Comparison of ENCODE assay signal across 8 cellular contexts in genomic region chr21:45640888-45641479, GRCh38. TPM values are rescaled to one million over a fixed set of nuclear protein-coding genes. Genes with fewer than 3 reads are reported as not detected.
A peak's percentile ranks its signal among the peaks of the same experiment; 100 is the strongest.
DNase-seq lines count a peak whose midpoint lies in the region; ATAC-seq, FAIRE-seq and TF ChIP-seq lines count a peak whose summit lies in the region.

No MANE protein-coding gene starts in this region.

- no peak overlapping the region for H2BK20ac ChIP-seq in H1 (ENCODE audit: low read length)

- ATAC-seq in HG02852 (IDR thresholded peaks at IDR 0.05; ENCODE audit: unreplicated experiment): no peak

- H3K27ac Mint-ChIP-seq in activated CD4-positive, alpha-beta T cell treated with anti-CD3 and anti-CD28 coated beads, Interleukin-2, amount 10 ng/mL, durations not matched to agents 7 days and 5 days: no peak overlapping the region

- no peak overlapping the region for H2BK120ac ChIP-seq in H1 (replicated peaks; ENCODE audit: low read depth, low read length)

- no peak overlapping the region for H2AK5ac ChIP-seq in H1 (ENCODE audit: low read depth, low read length)

- POLR2A ChIA-PET in activated CD4-positive, alpha-beta T cell treated with anti-CD3 and anti-CD28 coated beads, Interleukin-2, amount 10 ng/mL, durations not matched to agents 7 days and 5 days (lab: Charles Lee): no interaction called here
- POLR2A ChIA-PET in H1 (lab: Charles Lee; ENCODE audit: partially characterized antibody): interaction anchor here (1.4 kb wide), 1 partner anchor 108 kb away, joined by 3 read pairs; no protein-coding TSS in a partner anchor

- H3K23me2 ChIP-seq in H1 (ENCODE audit: low read depth, low read length): peaks cover 10% of the 10 kb centered on the region; the same call in 1 of the 2 replicates

- no peak overlapping the region for H3K14ac ChIP-seq in H1 (ENCODE audit: insufficient read length)

- TF ChIP-seq EP300 in H1 (IDR thresholded peaks at IDR 0.05; ENCODE audit: borderline replicate concordance in 1 of 2, low read depth in 2 of 2, low read length in 2 of 2) (no peak), ovary (IDR thresholded peaks at IDR 0.05) (no peak)

- no peak overlapping the region for H4K5ac ChIP-seq in H1 (ENCODE audit: insufficient read length, low read depth, low read length)

- H3K4ac ChIP-seq in H1 (replicated peaks; ENCODE audit: insufficient read length, low read depth, low read length): no peak overlapping the region

- no peaks in the 10 kb centered on the region for H3K79me2 ChIP-seq in H1 (ENCODE audit: control insufficient read depth in 1 of 2, insufficient read depth in 2 of 2, low read length in 2 of 2)

- H3K4me1 Mint-ChIP-seq in activated CD4-positive, alpha-beta T cell treated with anti-CD3 and anti-CD28 coated beads, Interleukin-2, amount 10 ng/mL, durations not matched to agents 7 days and 5 days: peaks cover 34% of the 10 kb centered on the region

- peaks cover 2 to 35% (median 25%) of the 10 kb centered on the region in 4 experiments for H3K27me3 ChIP-seq in H1 (replicated peaks in 1 of 4; ENCODE audit: control insufficient read depth in 3 of 4, extremely low read depth in 1 of 4, insufficient read depth in 3 of 4, low read length in 3 of 4)
- no peaks in the 10 kb centered on the region for H3K27me3 ChIP-seq in ovary

- H3K79me1 ChIP-seq in H1 (ENCODE audit: low read depth, low read length): no peaks in the 10 kb centered on the region

- H3K27ac ChIP-seq in H1 (ENCODE audit: low read depth, low read length) (no peak overlapping the region), ovary (peak overlapping the region; percentile 2 to 73)

- peak; percentile 22 to 23; a peak in 2 of 4 replicates for TF ChIP-seq RAD21 in H1 (IDR thresholded peaks at IDR 0.05 in 1 of 2, conservative IDR thresholded peaks at IDR 0.05 in 1 of 2; ENCODE audit: low read depth in 2 of 2, low read length in 2 of 2)

- CTCF ChIA-PET in activated CD4-positive, alpha-beta T cell treated with anti-CD3 and anti-CD28 coated beads, Interleukin-2, amount 10 ng/mL, durations not matched to agents 7 days and 5 days (lab: Charles Lee): interaction anchor here (0.7 to 1.2 kb wide), 3 partner anchors 11 to 101 kb away, joined by 3 read pairs; no protein-coding TSS in a partner anchor
- CTCF ChIA-PET in H1 (lab: Charles Lee; ENCODE audit: partially characterized antibody): interaction anchor here (0.9 to 1.1 kb wide), 3 partner anchors 18 to 240 kb away, joined by 3 to 4 read pairs (median 4); no protein-coding TSS in a partner anchor

- H3K9me3 Mint-ChIP-seq in activated CD4-positive, alpha-beta T cell treated with anti-CD3 and anti-CD28 coated beads, Interleukin-2, amount 10 ng/mL, durations not matched to agents 7 days and 5 days: no peaks in the 10 kb centered on the region

- peaks cover 3 to 11% of the 10 kb centered on the region in 2 experiments for H4K20me1 ChIP-seq in H1 (replicated peaks in 1 of 2; ENCODE audit: control insufficient read depth in 1 of 2, insufficient read depth in 2 of 2, low read length in 2 of 2)

- no peak for FAIRE-seq in H1 (lab: Jason Lieb, UNC)

- DNase-seq in activated CD4-positive, alpha-beta T cell treated with anti-CD3 and anti-CD28 coated beads, Interleukin-2, amount 10 ng/mL, durations not matched to agents 7 days and 5 days: no peak
- DNase-seq in activated CD4-positive, alpha-beta T cell treated with anti-CD3 and anti-CD28 coated beads for 1 hour: no peak
- DNase-seq in NCI-H226: peak; percentile 43
- DNase-seq in H1 (ENCODE audit: low read depth in 1 of 2, low spot score in 2 of 2): peak in 1 of 2 experiments; percentile 70
- peak; percentile 35 to 68 (median 48) for DNase-seq in ovary
- DNase-seq in GOT3 (lab: John Stamatoyannopoulos, UW): no peak
- no peak for DNase-seq in UCSD-AML1 (lab: John Stamatoyannopoulos, UW; ENCODE audit: unreplicated experiment)

- H3K27me3 Mint-ChIP-seq in activated CD4-positive, alpha-beta T cell treated with anti-CD3 and anti-CD28 coated beads, Interleukin-2, amount 10 ng/mL, durations not matched to agents 7 days and 5 days: peaks cover 13% of the 10 kb centered on the region

- 67% methylated on average over 23 of the region's 23 CpGs; no CpG with 5 or more reads in 1 of the 2 experiments for WGBS in H1 (ENCODE audit: extremely low coverage in 1 of 2, insufficient coverage in 1 of 2, insufficient read length in 1 of 2, insufficient replicate concordance in 2 of 2, low coverage in 1 of 2, low lambda C conversion rate in 2 of 2, missing lambda C conversion rate in 1 of 2), 2 experiments
- 55 to 61% (median 60%) methylated on average over 23 of the region's 23 CpGs for WGBS in ovary, 3 donors

- peak overlapping the region; percentile 56 for H3K4me3 Mint-ChIP-seq in activated CD4-positive, alpha-beta T cell treated with anti-CD3 and anti-CD28 coated beads, Interleukin-2, amount 10 ng/mL, durations not matched to agents 7 days and 5 days

- TF ChIP-seq POLR2A in H1 (IDR thresholded peaks at IDR 0.05; ENCODE audit: control extremely low read depth in 1 of 2, low read depth in 2 of 2, low read length in 2 of 2): no peak
- no peak for TF ChIP-seq POLR2A in ovary (IDR thresholded peaks at IDR 0.05)

- no peak overlapping the region for H4K91ac ChIP-seq in H1 (replicated peaks; ENCODE audit: insufficient read length, low read length)

- H2BK12ac ChIP-seq in H1 (ENCODE audit: low read depth, low read length): no peak overlapping the region

- H2AFZ ChIP-seq in H1 (ENCODE audit: low read length): no peak overlapping the region

- no peak overlapping the region for H4K8ac ChIP-seq in H1 (ENCODE audit: extremely low read depth, insufficient read depth, low read length)

- intact Hi-C loops in ovary (cut with DNase I): loop anchor here in 1 of 4 donors (10.0 kb wide), 1 partner anchor 76 kb away; no protein-coding TSS in a partner anchor

- no peak overlapping the region for H3K23ac ChIP-seq in H1 (ENCODE audit: insufficient read length)

- no peak overlapping the region for H3K56ac ChIP-seq in H1 (replicated peaks; ENCODE audit: insufficient read length, low read depth, low read length)

- peaks cover 2% of the 10 kb centered on the region for H3K36me3 Mint-ChIP-seq in activated CD4-positive, alpha-beta T cell treated with anti-CD3 and anti-CD28 coated beads, Interleukin-2, amount 10 ng/mL, durations not matched to agents 7 days and 5 days (ENCODE audit: low read depth)

- peak overlapping the region in 1 of 2 experiments; percentile 21; a peak in 1 of 4 replicates for H3K4me2 ChIP-seq in H1 (ENCODE audit: insufficient read depth in 1 of 2, low read depth in 2 of 2, low read length in 2 of 2)

- H2BK5ac ChIP-seq in H1 (ENCODE audit: low read depth, low read length): no peak overlapping the region

- H3K9me3 ChIP-seq in H1 (ENCODE audit: insufficient read depth in 2 of 2, low read depth in 1 of 2, low read length in 1 of 2): 0 out of 4 replicates have a peak, but pooled peaks cover 0 to under 1% of the 10 kb centered on the region in 2 experiments
- H3K9me3 ChIP-seq in ovary: no peaks in the 10 kb centered on the region

- peaks cover 2 to 8% (median 6%) of the 10 kb centered on the region in 4 experiments; a peak in 4 of 7 replicates for H3K4me1 ChIP-seq in H1 (replicated peaks in 1 of 4; ENCODE audit: control insufficient read depth in 3 of 4, insufficient read depth in 4 of 4, low read length in 3 of 4)
- no peaks in the 10 kb centered on the region for H3K4me1 ChIP-seq in ovary (ENCODE audit: insufficient read depth)

- peak overlapping the region in 1 of 4 experiments; percentile 66; a peak in 1 of 8 replicates for H3K4me3 ChIP-seq in H1 (ENCODE audit: extremely low read depth in 1 of 4, insufficient read depth in 2 of 4, low read depth in 3 of 4, low read length in 4 of 4)
- H3K4me3 ChIP-seq in ovary: no peak overlapping the region

- TF ChIP-seq CTCF in H1 (IDR thresholded peaks at IDR 0.05; ENCODE audit: control extremely low read depth in 1 of 3, insufficient read depth in 1 of 3, low read depth in 1 of 3, low read length in 3 of 3) (peak; percentile 17 to 35 (median 24); a peak in 3 of 4 replicates), ovary (IDR thresholded peaks at IDR 0.05) (no peak)

- H3K36me3 ChIP-seq in H1 (ENCODE audit: control insufficient read depth in 2 of 4, insufficient read depth in 4 of 4, low read length in 3 of 4) (no peaks in the 10 kb centered on the region; a peak in 1 of 8 replicates), ovary (no peaks in the 10 kb centered on the region)

- H2BK15ac ChIP-seq in H1 (ENCODE audit: low read length): no peak overlapping the region

- no peak overlapping the region for H3K9ac ChIP-seq in H1 (replicated peaks in 1 of 4; ENCODE audit: extremely low read depth in 1 of 4, low read depth in 3 of 4, low read length in 3 of 4)

- no peak overlapping the region for H3K18ac ChIP-seq in H1 (ENCODE audit: extremely low read depth, low read length)

TF ChIP-seq in H1, 55 proteins besides CTCF, POLR2A, EP300 and RAD21:
- TF ChIP-seq HDAC6 (IDR thresholded peaks at IDR 0.05; ENCODE audit: low read depth, low read length) (no peak), CHD1 (IDR thresholded peaks at IDR 0.05; ENCODE audit: low read depth, low read length) (no peak), SIN3A (conservative IDR thresholded peaks at IDR 0.05 in 1 of 2, IDR thresholded peaks at IDR 0.05 in 1 of 2; ENCODE audit: low read depth in 1 of 2, low read length in 2 of 2) (0 out of 4 replicates have a peak, but pooled peaks of 1 of the 2 experiments have one; percentile 26), EGR1 (IDR thresholded peaks at IDR 0.05; ENCODE audit: borderline replicate concordance, low read depth, low read length) (no peak), CEBPB (IDR thresholded peaks at IDR 0.05; ENCODE audit: low read depth, low read length) (no peak), POLR2AphosphoS5 (IDR thresholded peaks at IDR 0.05; ENCODE audit: low read depth, low read length) (no peak), JUND (IDR thresholded peaks at IDR 0.05; ENCODE audit: low read length) (no peak)

RNA-seq across cellular contexts. Expression of gene PCBP3, which starts 2.5 kb away (rescaled TPM):
- total RNA-seq in activated CD4-positive, alpha-beta T cell treated with anti-CD3 and anti-CD28 coated beads, Interleukin-2, amount 10 ng/mL, durations not matched to agents 7 days and 5 days: 1 to 10 TPM; 4.8 to 5.8 TPM
- 6.3 TPM in 2 replicates for total RNA-seq in H1 (2021; fragmentation: NEBNext Ultra II Directional; extraction: Animal tissue kit (Norgen Biotek cat#: 25700))
- polyA plus RNA-seq in H1 (2011; rRNA removed) (3.5 and 7.3 TPM in 2 replicates), ovary (1 to 10 TPM; 2.4 to 3.1 TPM)
- polyA plus RNA-seq in H1 (2011; cell fraction: cytosol; rRNA removed): 3.1 TPM
- polyA plus RNA-seq in H1 (2011; cell fraction: nucleus; rRNA removed): 12.8 TPM
- polyA plus RNA-seq in H1 (2012, experiment 1 of 2): 7.9 to 9.2 TPM (median 8.4 TPM) in 4 replicates
- polyA plus RNA-seq in H1 (2012, experiment 2 of 2): 6.9 TPM
- 4.4 TPM for polyA plus RNA-seq in H1 (2013, experiment 1 of 2)
- 5.4 TPM for polyA plus RNA-seq in H1 (2013, experiment 2 of 2)
- 10.6 and 11.2 TPM in 2 replicates for polyA minus RNA-seq in H1 (2011; rRNA and poly(A)+ RNA removed)
- 4.0 TPM for polyA minus RNA-seq in H1 (2011; cell fraction: cytosol; rRNA and poly(A)+ RNA removed)
- 17.3 TPM for polyA minus RNA-seq in H1 (2011; cell fraction: nucleus; rRNA and poly(A)+ RNA removed)
- 10 to 100 TPM in 1 of 7 donors, 1 to 10 TPM in 6; 3.7 to 10.1 (median 6.4) TPM for total RNA-seq in ovary

Comparison
In these comparisons a context has a peak if more than half of its experiments do, and no peak if none do; other contexts are left out.
1. DNase-seq: peak in NCI-H226 (single experiment) and ovary (5 of 5); none in activated CD4-positive, alpha-beta T cell treated with anti-CD3 and anti-CD28 coated beads, Interleukin-2, amount 10 ng/mL, durations not matched to agents 7 days and 5 days (single experiment), activated CD4-positive, alpha-beta T cell treated with anti-CD3 and anti-CD28 coated beads for 1 hour (single experiment), GOT3 (single experiment) and UCSD-AML1 (single experiment).
2. CTCF ChIP-seq: peak in H1 (3 of 3); none in ovary (0 of 3).